18 cellular contexts compared by ENCODE assay signal in the genomic region with DNA sequence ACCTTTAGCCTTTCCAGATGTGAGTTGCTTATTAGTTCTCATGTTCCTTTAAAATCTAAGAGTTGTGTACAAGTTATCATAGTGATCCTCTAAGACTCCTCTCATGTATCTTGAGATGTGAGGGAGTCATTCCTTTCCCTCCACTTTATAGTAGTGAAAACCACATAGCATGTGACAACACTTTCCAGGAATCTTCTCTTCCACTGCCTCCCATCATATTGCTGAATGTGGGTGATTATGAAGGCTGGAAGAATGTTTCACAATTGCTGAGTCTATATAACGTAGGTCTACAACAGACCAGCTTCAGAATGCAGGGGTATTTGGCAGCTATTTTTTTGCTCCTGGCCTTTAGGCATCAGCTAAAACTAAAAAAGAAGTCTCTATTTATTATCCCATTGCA. TPM values are rescaled to one million over a fixed set of nuclear protein-coding genes. Genes with fewer than 3 reads are reported as not detected.
DNase-seq lines count a peak whose midpoint lies in the region; ATAC-seq and TF ChIP-seq lines count a peak whose summit lies in the region.
"Had no signal": no experiment of that assay in that cellular context is flagged by ENCODE, and none has a peak within 500 bp of the region (broad histone marks: within the 10 kb centered on the region; RNA-seq: fewer than 3 reads in every experiment).

No MANE protein-coding gene starts in this region.

- H3K4me3 ChIP-seq in choroid plexus epithelial cell (ENCODE audit: low read depth, low read length) = no peak overlapping the region
- H3K4me3 ChIP-seq in mesenchymal stem cell (ENCODE audit: insufficient read depth in 1 of 2, low read depth in 1 of 2, low read length in 2 of 2) = no peak overlapping the region
- H3K4me3 ChIP-seq: BLaER1 treated with 17β-estradiol and CSF1 and Interleukin-3, amounts not matched to agents 10 nM and 100 nM; body of pancreas; heart right ventricle; prostate gland; tibial nerve had no signal

- H2BK5ac ChIP-seq in mesenchymal stem cell (ENCODE audit: low read depth, low read length, poor library complexity, severe bottlenecking) = no peak overlapping the region

- no peak overlapping the region for H3K18ac ChIP-seq in mesenchymal stem cell (ENCODE audit: low read depth in 1 of 2, low read length in 2 of 2)

- H3K9me3 ChIP-seq in mesenchymal stem cell (ENCODE audit: control insufficient read depth, low read length) = no peaks in the 10 kb centered on the region
- H3K9me3 ChIP-seq: body of pancreas, heart right ventricle, prostate gland, tibial nerve had no signal

- H3K36me3 ChIP-seq in mesenchymal stem cell (ENCODE audit: control insufficient read depth in 1 of 2, insufficient read depth in 2 of 2, low read depth in 1 of 2, low read length in 2 of 2) = no peaks in the 10 kb centered on the region
- H3K36me3 ChIP-seq: BLaER1 treated with 17β-estradiol and CSF1 and Interleukin-3, amounts not matched to agents 10 nM and 100 nM; heart right ventricle; prostate gland; tibial nerve had no signal

- H3K27ac ChIP-seq in mesenchymal stem cell (ENCODE audit: low read length, poor library complexity, severe bottlenecking) = peak overlapping the region; percentile 52
- H3K27ac ChIP-seq: BLaER1 treated with 17β-estradiol and CSF1 and Interleukin-3, amounts not matched to agents 10 nM and 100 nM; body of pancreas; heart right ventricle; prostate gland; tibial nerve had no signal

- no peaks in the 10 kb centered on the region for H3K79me1 ChIP-seq in mesenchymal stem cell (replicated peaks; ENCODE audit: low read length, poor library complexity, severe bottlenecking)

- H3K4ac ChIP-seq in mesenchymal stem cell (ENCODE audit: low read depth in 1 of 2, low read length in 2 of 2) = no peak overlapping the region

- ATAC-seq in GM19397 (IDR thresholded peaks at IDR 0.05; ENCODE audit: unreplicated experiment) = no peak
- ATAC-seq: body of pancreas; effector memory CD8-positive, alpha-beta T cell; heart right ventricle had no signal

- DNase-seq in COLO829 (ENCODE audit: low spot score) = peak; percentile 4
- DNase-seq in M059J (ENCODE audit: low read depth) = peak; percentile 89
- DNase-seq in choroid plexus epithelial cell (ENCODE audit: low read depth) = peak; percentile 76
- DNase-seq in mesenchymal stem cell = peak; percentile 90
- DNase-seq in HK-2 (ENCODE audit: unreplicated experiment) = no peak
- no peak for DNase-seq in NCI-H526 (lab: John Stamatoyannopoulos, UW)
- DNase-seq in NCI-H2081 (lab: John Stamatoyannopoulos, UW) = no peak
- DNase-seq: activated CD4-positive, alpha-beta T cell treated with anti-CD3 and anti-CD28 coated beads, Interleukin-2, amount 50 U/mL, for 4 hours; body of pancreas; effector memory CD8-positive, alpha-beta T cell; heart right ventricle; NCI-H146; NCI-H748 treated with DMSO at 0.1 percent for 48 hours; T1000 had no signal

- H2BK12ac ChIP-seq in mesenchymal stem cell (ENCODE audit: low read length in 2 of 2) = no peak overlapping the region

- H2AFZ ChIP-seq in mesenchymal stem cell (ENCODE audit: low read depth, low read length) = no peak overlapping the region

- H3K23ac ChIP-seq in mesenchymal stem cell (ENCODE audit: low read length in 2 of 2) = no peak overlapping the region

- no peak overlapping the region for H3K14ac ChIP-seq in mesenchymal stem cell (ENCODE audit: low read length in 2 of 2)

- H2AK5ac ChIP-seq in mesenchymal stem cell (ENCODE audit: low read length, severe bottlenecking) = peak overlapping the region; percentile 44

- H3K9ac ChIP-seq in mesenchymal stem cell (ENCODE audit: low read length) = no peak overlapping the region
- H3K9ac ChIP-seq: BLaER1 treated with 17β-estradiol and CSF1 and Interleukin-3, amounts not matched to agents 10 nM and 100 nM had no signal

- no peak overlapping the region for H2BK120ac ChIP-seq in mesenchymal stem cell (ENCODE audit: low read depth, low read length)

- no peak for TF ChIP-seq CTCF in choroid plexus epithelial cell (conservative IDR thresholded peaks at IDR 0.05; ENCODE audit: low read depth, low read length)

- H4K8ac ChIP-seq in mesenchymal stem cell (ENCODE audit: low read length) = no peak overlapping the region

- no peak overlapping the region for H2BK15ac ChIP-seq in mesenchymal stem cell (ENCODE audit: low read depth, poor library complexity, severe bottlenecking)

- H4K91ac ChIP-seq in mesenchymal stem cell (ENCODE audit: low read length) = no peak overlapping the region

- peaks cover 6% of the 10 kb centered on the region for H3K4me1 ChIP-seq in mesenchymal stem cell (ENCODE audit: control insufficient read depth, insufficient read depth, low read depth, low read length)
- H3K4me1 ChIP-seq: BLaER1 treated with 17β-estradiol and CSF1 and Interleukin-3, amounts not matched to agents 10 nM and 100 nM; body of pancreas; heart right ventricle; prostate gland; tibial nerve had no signal

- no peaks in the 10 kb centered on the region for H3K27me3 ChIP-seq in mesenchymal stem cell (ENCODE audit: control insufficient read depth in 1 of 2, insufficient read depth in 1 of 2, low read length in 2 of 2)
- H3K27me3 ChIP-seq: BLaER1 treated with 17β-estradiol and CSF1 and Interleukin-3, amounts not matched to agents 10 nM and 100 nM; body of pancreas; tibial nerve had no signal

- WGBS in mesenchymal stem cell = 0% methylated on average over 1 of the region's 1 CpG

- H3K4me2 ChIP-seq in mesenchymal stem cell (ENCODE audit: low read length, poor library complexity, severe bottlenecking) = no peak overlapping the region
- H3K4me2 ChIP-seq: BLaER1 treated with 17β-estradiol and CSF1 and Interleukin-3, amounts not matched to agents 10 nM and 100 nM had no signal

RNA-seq across cellular contexts. Expression of a gene that starts 44.7 kb away (rescaled TPM):
- total RNA-seq in M059J (2014; rRNA removed; shearing (Covaris generic)) = 0.37 and 0.49 TPM in 2 replicates
- 0.43 TPM for polyA plus RNA-seq in mesenchymal stem cell (2013, experiment 1 of 2)
- 0.41 TPM for polyA plus RNA-seq in mesenchymal stem cell (2013, experiment 2 of 2)

Comparison
In these comparisons a context has a peak if more than half of its experiments do, and no peak if none do; other contexts are left out.
1. DNase-seq: peak in COLO829 (single experiment), M059J (single experiment), choroid plexus epithelial cell (single experiment) and mesenchymal stem cell (single experiment); none in HK-2 (single experiment), NCI-H526 (0 of 2) and NCI-H2081 (0 of 2).